ENCODE assay signal across 2 cellular contexts in genomic region chr1:226864311-226864710, GRCh38.
TF ChIP-seq lines count a peak whose summit lies in the region.

No MANE protein-coding gene starts in this region.

TF ChIP-seq in H1, 55 proteins besides CTCF, POLR2A, EP300 and RAD21:
- TF ChIP-seq RFX5 (IDR thresholded peaks at IDR 0.05; ENCODE audit: borderline replicate concordance, low read depth, low read length) (no peak), JUND (IDR thresholded peaks at IDR 0.05; ENCODE audit: low read length) (no peak), SP2 (IDR thresholded peaks at IDR 0.05; ENCODE audit: low read length) (no peak), CEBPB (IDR thresholded peaks at IDR 0.05; ENCODE audit: low read depth, low read length) (no peak), BACH1 (IDR thresholded peaks at IDR 0.05; ENCODE audit: low read length) (no peak), CREB1 (IDR thresholded peaks at IDR 0.05) (no peak), RNF2 (IDR thresholded peaks at IDR 0.05; ENCODE audit: borderline replicate concordance, low read depth, low read length, missing control alignments, poor library complexity, severe bottlenecking) (no peak), SIRT6 (IDR thresholded peaks at IDR 0.05; ENCODE audit: low read length) (no peak), PHF8 (conservative IDR thresholded peaks at IDR 0.05; ENCODE audit: low read depth, low read length) (no peak), POU5F1 (IDR thresholded peaks at IDR 0.05; ENCODE audit: low read depth, low read length) (no peak)
- TF ChIP-seq, protein P1, sequence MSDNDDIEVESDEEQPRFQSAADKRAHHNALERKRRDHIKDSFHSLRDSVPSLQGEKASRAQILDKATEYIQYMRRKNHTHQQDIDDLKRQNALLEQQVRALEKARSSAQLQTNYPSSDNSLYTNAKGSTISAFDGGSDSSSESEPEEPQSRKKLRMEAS (IDR thresholded peaks at IDR 0.05) = no peak

TF ChIP-seq in liver, 16 proteins besides CTCF, POLR2A, EP300 and RAD21 (continued from another document):
- TF ChIP-seq TAF1 (conservative IDR thresholded peaks at IDR 0.05) = no peak
- TF ChIP-seq, protein P1 (IDR thresholded peaks at IDR 0.05) = peak; percentile 32
- TF ChIP-seq YY1 (IDR thresholded peaks at IDR 0.05) = peak; percentile 16
- TF ChIP-seq FOXA1 (IDR thresholded peaks at IDR 0.05) = no peak
- TF ChIP-seq GABPA (IDR thresholded peaks at IDR 0.05 in 1 of 2, conservative IDR thresholded peaks at IDR 0.05 in 1 of 2) = no peak
- TF ChIP-seq ZBTB33 (IDR thresholded peaks at IDR 0.05) = no peak
- TF ChIP-seq FOXA2 (IDR thresholded peaks at IDR 0.05) = no peak
- TF ChIP-seq JUND (IDR thresholded peaks at IDR 0.05) = peak in 1 of 2 donors; percentile 25
- TF ChIP-seq EGR1 (IDR thresholded peaks at IDR 0.05; ENCODE audit: low read depth in 2 of 2) = no peak
- no peak for TF ChIP-seq NR2F2 (IDR thresholded peaks at IDR 0.05)
- TF ChIP-seq HNF4G (IDR thresholded peaks at IDR 0.05) = peak; percentile 66
- TF ChIP-seq SP1 (IDR thresholded peaks at IDR 0.05) = peak; percentile 79
- peak; percentile 54 to 57 for TF ChIP-seq RXRA (IDR thresholded peaks at IDR 0.05)
- no peak for TF ChIP-seq REST (IDR thresholded peaks at IDR 0.05)
- TF ChIP-seq, protein P2, sequence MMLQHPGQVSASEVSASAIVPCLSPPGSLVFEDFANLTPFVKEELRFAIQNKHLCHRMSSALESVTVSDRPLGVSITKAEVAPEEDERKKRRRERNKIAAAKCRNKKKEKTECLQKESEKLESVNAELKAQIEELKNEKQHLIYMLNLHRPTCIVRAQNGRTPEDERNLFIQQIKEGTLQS (IDR thresholded peaks at IDR 0.05) = peak; percentile 86
